In the genomic region with DNA sequence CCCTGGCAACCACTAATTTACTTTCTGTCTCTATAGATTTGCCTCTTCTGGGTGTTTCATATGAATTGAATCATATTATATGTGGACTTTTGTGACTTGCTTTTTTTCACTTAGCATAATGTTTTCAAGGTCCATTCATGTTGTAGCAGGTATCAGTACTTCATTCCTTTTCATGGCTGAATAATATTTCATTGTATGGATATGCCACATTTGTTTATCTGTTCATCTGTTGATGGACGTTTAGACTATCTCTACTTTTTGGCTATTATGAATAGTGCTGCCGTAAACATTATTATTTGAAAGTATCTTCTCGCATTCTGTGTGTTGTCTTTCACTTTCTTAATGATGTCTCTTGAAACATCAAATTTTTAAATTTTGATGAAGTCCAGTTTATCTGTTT, we compare ENCODE assay signal across 9 cellular contexts. TPM values are rescaled to one million over a fixed set of nuclear protein-coding genes. Genes with fewer than 3 reads are reported as not detected.
"Had no signal": no experiment of that assay in that cellular context is flagged by ENCODE, and none has a peak within 500 bp of the region (broad histone marks: within the 10 kb centered on the region; RNA-seq: fewer than 3 reads in every experiment).

No MANE protein-coding gene starts in this region.

- H3K4me1 Mint-ChIP-seq: GM23338, IgD-negative memory B cell had no signal

- H3K4me3 Mint-ChIP-seq: GM23338, H9, HFFc6, IgD-negative memory B cell had no signal

- H3K9me3 Mint-ChIP-seq: HFFc6, IgD-negative memory B cell had no signal

- ATAC-seq: GM23338, HepG2 had no signal

- H3K27ac Mint-ChIP-seq: GM23338, H9, HFFc6, IgD-negative memory B cell had no signal

- DNase-seq: H9, HCEC 1CT, HFFc6 had no signal

- H3K4me2 ChIP-seq: GM23338 had no signal

- H2AFZ ChIP-seq: GM23338 had no signal

- FAIRE-seq: H1, H54, HepG2 had no signal

- H3K4me3 ChIP-seq: GM23338 had no signal

- H3K27ac ChIP-seq: HL-60 had no signal

RNA-seq across cellular contexts. Expression of a gene that starts 32.8 kb away (rescaled TPM):
- total RNA-seq: HFFc6 had no signal

RNA-seq across cellular contexts. Expression of a gene that starts 59.0 kb away (rescaled TPM):
- polyA plus RNA-seq: IgD-negative memory B cell had no signal
